Comparison of ENCODE assay signal across 1 cellular context in the genomic region with DNA sequence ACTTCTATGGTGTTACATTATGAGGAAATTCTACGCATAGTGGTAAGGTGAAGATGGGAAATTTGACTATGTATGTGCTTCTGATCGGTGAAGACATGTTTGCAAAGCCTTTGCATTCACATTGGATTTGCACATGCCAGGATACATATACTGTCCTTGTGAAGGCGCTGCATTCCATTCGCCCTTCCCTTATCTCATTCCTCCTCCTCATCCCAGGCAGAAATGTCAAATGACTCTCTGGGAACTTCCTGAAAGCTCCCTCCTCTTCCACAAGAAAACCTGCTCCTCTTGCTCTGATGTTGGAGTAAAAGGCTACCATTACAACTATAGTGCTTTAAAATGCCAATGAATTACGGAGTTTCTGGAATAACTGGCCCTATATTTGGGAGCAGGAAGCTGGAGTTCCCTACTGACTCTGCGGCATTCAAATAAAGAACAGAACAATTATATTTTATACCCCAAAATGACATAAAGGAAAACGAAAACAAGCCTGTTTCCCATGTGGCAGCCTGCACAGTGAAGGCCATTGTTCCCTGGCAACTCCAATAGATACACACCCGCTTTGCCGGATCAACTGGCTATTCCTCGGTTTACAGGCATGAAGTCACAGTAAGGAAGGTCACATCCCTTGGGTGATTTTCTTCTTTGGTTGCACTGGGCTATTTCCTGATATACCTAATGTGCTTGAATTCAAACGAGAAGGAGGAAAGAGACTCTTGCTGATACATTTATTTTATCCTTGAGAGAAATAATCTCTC.
TF ChIP-seq lines count a peak whose summit lies in the region.

No MANE protein-coding gene starts in this region.

TF ChIP-seq in K562, 482 proteins besides CTCF, POLR2A, EP300 and RAD21 (continued from another document):
- TF ChIP-seq, protein P1, sequence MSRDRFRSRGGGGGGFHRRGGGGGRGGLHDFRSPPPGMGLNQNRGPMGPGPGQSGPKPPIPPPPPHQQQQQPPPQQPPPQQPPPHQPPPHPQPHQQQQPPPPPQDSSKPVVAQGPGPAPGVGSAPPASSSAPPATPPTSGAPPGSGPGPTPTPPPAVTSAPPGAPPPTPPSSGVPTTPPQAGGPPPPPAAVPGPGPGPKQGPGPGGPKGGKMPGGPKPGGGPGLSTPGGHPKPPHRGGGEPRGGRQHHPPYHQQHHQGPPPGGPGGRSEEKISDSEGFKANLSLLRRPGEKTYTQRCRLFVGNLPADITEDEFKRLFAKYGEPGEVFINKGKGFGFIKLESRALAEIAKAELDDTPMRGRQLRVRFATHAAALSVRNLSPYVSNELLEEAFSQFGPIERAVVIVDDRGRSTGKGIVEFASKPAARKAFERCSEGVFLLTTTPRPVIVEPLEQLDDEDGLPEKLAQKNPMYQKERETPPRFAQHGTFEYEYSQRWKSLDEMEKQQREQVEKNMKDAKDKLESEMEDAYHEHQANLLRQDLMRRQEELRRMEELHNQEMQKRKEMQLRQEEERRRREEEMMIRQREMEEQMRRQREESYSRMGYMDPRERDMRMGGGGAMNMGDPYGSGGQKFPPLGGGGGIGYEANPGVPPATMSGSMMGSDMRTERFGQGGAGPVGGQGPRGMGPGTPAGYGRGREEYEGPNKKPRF (IDR thresholded peaks at IDR 0.05; ENCODE audit: low read depth, low read length), result no peak
- no peak for TF ChIP-seq SUPT5H (IDR thresholded peaks at IDR 0.05)
- TF ChIP-seq, protein P2, sequence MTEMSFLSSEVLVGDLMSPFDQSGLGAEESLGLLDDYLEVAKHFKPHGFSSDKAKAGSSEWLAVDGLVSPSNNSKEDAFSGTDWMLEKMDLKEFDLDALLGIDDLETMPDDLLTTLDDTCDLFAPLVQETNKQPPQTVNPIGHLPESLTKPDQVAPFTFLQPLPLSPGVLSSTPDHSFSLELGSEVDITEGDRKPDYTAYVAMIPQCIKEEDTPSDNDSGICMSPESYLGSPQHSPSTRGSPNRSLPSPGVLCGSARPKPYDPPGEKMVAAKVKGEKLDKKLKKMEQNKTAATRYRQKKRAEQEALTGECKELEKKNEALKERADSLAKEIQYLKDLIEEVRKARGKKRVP (CRISPR knock-in tag; IDR thresholded peaks at IDR 0.05), result no peak
- no peak for TF ChIP-seq ZNF239 (CRISPR knock-in tag; IDR thresholded peaks at IDR 0.05)
- TF ChIP-seq PURB (CRISPR knock-in tag; IDR thresholded peaks at IDR 0.05; ENCODE audit: low read depth), result no peak
- no peak for TF ChIP-seq DNMT1 (IDR thresholded peaks at IDR 0.05)
- no peak for TF ChIP-seq YBX1 (IDR thresholded peaks at IDR 0.05)
- TF ChIP-seq, protein P3, sequence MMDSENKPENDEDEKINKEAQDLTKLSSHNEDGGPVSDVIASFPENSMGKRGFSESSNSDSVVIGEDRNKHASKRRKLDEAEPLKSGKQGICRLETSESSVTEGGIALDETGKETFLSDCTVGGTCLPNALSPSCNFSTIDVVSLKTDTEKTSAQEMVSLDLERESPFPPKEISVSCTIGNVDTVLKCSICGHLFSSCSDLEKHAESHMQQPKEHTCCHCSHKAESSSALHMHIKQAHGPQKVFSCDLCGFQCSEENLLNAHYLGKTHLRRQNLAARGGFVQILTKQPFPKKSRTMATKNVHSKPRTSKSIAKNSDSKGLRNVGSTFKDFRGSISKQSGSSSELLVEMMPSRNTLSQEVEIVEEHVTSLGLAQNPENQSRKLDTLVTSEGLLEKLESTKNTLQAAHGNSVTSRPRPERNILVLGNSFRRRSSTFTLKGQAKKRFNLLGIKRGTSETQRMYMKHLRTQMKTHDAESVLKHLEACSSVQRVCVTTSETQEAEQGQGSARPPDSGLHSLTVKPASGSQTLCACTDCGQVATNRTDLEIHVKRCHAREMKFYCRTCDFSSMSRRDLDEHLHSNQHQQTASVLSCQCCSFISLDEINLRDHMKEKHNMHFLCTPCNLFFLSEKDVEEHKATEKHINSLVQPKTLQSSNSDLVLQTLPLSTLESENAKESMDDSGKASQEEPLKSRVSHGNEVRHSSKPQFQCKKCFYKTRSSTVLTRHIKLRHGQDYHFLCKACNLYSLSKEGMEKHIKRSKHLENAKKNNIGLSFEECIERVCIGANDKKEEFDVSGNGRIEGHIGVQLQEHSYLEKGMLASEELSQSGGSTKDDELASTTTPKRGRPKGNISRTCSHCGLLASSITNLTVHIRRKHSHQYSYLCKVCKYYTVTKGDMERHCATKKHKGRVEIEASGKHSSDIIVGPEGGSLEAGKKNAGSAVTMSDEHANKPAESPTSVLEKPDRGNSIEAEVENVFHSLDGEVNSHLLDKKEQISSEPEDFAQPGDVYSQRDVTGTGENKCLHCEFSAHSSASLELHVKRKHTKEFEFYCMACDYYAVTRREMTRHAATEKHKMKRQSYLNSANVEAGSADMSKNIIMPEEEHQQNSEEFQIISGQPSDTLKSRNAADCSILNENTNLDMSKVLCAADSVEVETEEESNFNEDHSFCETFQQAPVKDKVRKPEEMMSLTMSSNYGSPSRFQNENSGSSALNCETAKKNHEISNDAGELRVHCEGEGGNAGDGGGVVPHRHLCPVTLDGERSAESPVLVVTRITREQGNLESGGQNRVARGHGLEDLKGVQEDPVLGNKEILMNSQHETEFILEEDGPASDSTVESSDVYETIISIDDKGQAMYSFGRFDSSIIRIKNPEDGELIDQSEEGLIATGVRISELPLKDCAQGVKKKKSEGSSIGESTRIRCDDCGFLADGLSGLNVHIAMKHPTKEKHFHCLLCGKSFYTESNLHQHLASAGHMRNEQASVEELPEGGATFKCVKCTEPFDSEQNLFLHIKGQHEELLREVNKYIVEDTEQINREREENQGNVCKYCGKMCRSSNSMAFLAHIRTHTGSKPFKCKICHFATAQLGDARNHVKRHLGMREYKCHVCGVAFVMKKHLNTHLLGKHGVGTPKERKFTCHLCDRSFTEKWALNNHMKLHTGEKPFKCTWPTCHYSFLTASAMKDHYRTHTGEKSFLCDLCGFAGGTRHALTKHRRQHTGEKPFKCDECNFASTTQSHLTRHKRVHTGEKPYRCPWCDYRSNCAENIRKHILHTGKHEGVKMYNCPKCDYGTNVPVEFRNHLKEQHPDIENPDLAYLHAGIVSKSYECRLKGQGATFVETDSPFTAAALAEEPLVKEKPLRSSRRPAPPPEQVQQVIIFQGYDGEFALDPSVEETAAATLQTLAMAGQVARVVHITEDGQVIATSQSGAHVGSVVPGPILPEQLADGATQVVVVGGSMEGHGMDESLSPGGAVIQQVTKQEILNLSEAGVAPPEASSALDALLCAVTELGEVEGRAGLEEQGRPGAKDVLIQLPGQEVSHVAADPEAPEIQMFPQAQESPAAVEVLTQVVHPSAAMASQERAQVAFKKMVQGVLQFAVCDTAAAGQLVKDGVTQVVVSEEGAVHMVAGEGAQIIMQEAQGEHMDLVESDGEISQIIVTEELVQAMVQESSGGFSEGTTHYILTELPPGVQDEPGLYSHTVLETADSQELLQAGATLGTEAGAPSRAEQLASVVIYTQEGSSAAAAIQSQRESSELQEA (IDR thresholded peaks at IDR 0.05; ENCODE audit: low read depth), result no peak
